15 cellular contexts compared by ENCODE assay signal in genomic region chr4:8188085-8188484, GRCh38. TPM values are rescaled to one million over a fixed set of nuclear protein-coding genes. Genes with fewer than 3 reads are reported as not detected.
A peak's percentile ranks its signal among the peaks of the same experiment; 100 is the strongest.
DNase-seq lines count a peak whose midpoint lies in the region; ATAC-seq, FAIRE-seq and TF ChIP-seq lines count a peak whose summit lies in the region.
"Had no signal": no experiment of that assay in that cellular context is flagged by ENCODE, and none has a peak within 500 bp of the region (broad histone marks: within the 10 kb centered on the region; RNA-seq: fewer than 3 reads in every experiment).

No MANE protein-coding gene starts in this region.

- H3K4me1 ChIP-seq in BE2C: peaks cover 5% of the 10 kb centered on the region
- H3K4me1 ChIP-seq in K562 (replicated peaks in 1 of 2; ENCODE audit: control insufficient read depth in 2 of 2, insufficient read depth in 2 of 2, low read length in 2 of 2): peaks cover 4 to 32% of the 10 kb centered on the region in 2 experiments; a peak in 2 of 5 replicates
- H3K4me1 ChIP-seq in mucosa of descending colon (ENCODE audit: low read depth): peaks cover 1% of the 10 kb centered on the region

- no peak for FAIRE-seq in K562 (lab: Jason Lieb, UNC)

- no peaks in the 10 kb centered on the region for H3K79me2 ChIP-seq in K562 (ENCODE audit: control insufficient read depth, insufficient read depth, low read length)

- no peaks in the 10 kb centered on the region for H3K9me3 ChIP-seq in BE2C
- no peaks in the 10 kb centered on the region for H3K9me3 ChIP-seq in K562 (replicated peaks; ENCODE audit: control insufficient read depth, insufficient read depth, low read depth, low read length)
- H3K9me3 ChIP-seq in mucosa of descending colon: no peaks in the 10 kb centered on the region

- no peak for TF ChIP-seq POLR2A in K562 (conservative IDR thresholded peaks at IDR 0.05)

- H3K9ac ChIP-seq in K562 (ENCODE audit: insufficient read depth in 1 of 2, low read depth in 2 of 2, low read length in 2 of 2): no peak overlapping the region

- no peaks in the 10 kb centered on the region for H3K9me1 ChIP-seq in K562 (ENCODE audit: control insufficient read depth, insufficient read depth, low read length)

- ATAC-seq in K562 (no peak), mucosa of descending colon (peak; percentile 15)
- ATAC-seq in stimulated activated naive CD8-positive, alpha-beta T cell treated with anti-CD3 and anti-CD28 coated beads, Interleukin-15, Interleukin-2, amounts not matched to agents 100 U/mL and 50 U/mL, for 24 hours: no peak
- ATAC-seq: CD8-positive, alpha-beta T cell; stimulated activated memory B cell treated with anti-CD40 and anti-IgM and Interleukin-4, amounts not matched to agents 10 μg/mL and 1 μg/mL and 100 μg/mL, for 72 hours had no signal

- H4K20me1 ChIP-seq in K562 (replicated peaks; ENCODE audit: control insufficient read depth, insufficient read depth, low read length): peaks cover 9% of the 10 kb centered on the region; the same call in 1 of the 2 replicates

- POLR2A ChIA-PET in K562 (lab: Yijun Ruan, JAX): interaction anchor here (0.6 to 1.0 kb wide), 2 partner anchors 8 to 433 kb away, joined by 3 read pairs; no protein-coding TSS in a partner anchor

- H3K4me3 ChIP-seq in BE2C (ENCODE audit: low read depth, low read length): no peak overlapping the region
- H3K4me3 ChIP-seq in K562: no peak overlapping the region
- no peak overlapping the region for H3K4me3 ChIP-seq in mucosa of descending colon

- no peak overlapping the region for H2AFZ ChIP-seq in K562 (ENCODE audit: low read depth, low read length)

- 15% methylated on average over 12 of the region's 12 CpGs for WGBS in K562 (ENCODE audit: insufficient coverage, low coverage, missing lambda C conversion rate)

- H3K36me3 ChIP-seq in BE2C: no peaks in the 10 kb centered on the region
- no peaks in the 10 kb centered on the region for H3K36me3 ChIP-seq in K562 (ENCODE audit: control insufficient read depth, insufficient read depth, low read length)
- no peaks in the 10 kb centered on the region for H3K36me3 ChIP-seq in mucosa of descending colon (ENCODE audit: low read depth)

- CTCF ChIA-PET in K562 (lab: Yijun Ruan, JAX; ENCODE audit: low intra/inter-chr PET ratio): no interaction called here

- DNase-seq in BE2C (no peak), HuH-7.5 (ENCODE audit: low spot score) (peak; percentile 22), K562 (ENCODE audit: extremely low read depth in 1 of 4, low spot score in 3 of 4) (no peak), mucosa of descending colon (no peak), NCI-H446 treated with DMSO at 0.1 percent for 48 hours (lab: John Stamatoyannopoulos, UW) (no peak), DMS79 treated with DMSO at 0.1 percent for 48 hours (lab: John Stamatoyannopoulos, UW) (no peak), putamen (ENCODE audit: low spot score) (no peak)
- DNase-seq in stimulated activated naive CD8-positive, alpha-beta T cell treated with anti-CD3 and anti-CD28 coated beads, Interleukin-15, Interleukin-2, amounts not matched to agents 100 U/mL and 50 U/mL, for 24 hours: no peak
- DNase-seq: activated CD8-positive, alpha-beta memory T cell treated with anti-CD3 and anti-CD28 coated beads for 24 hours; activated naive CD4-positive, alpha-beta T cell treated with Interleukin-2 at 50 U/mL for 16 hours; CD8-positive, alpha-beta T cell; midbrain; stimulated activated CD4-positive, alpha-beta T cell treated with anti-CD3 and anti-CD28 coated beads, Interleukin-2, amount 100 ng/mL, for 48 hours had no signal

- in situ Hi-C loops in K562 (cut with MboI): no loop called here

- TF ChIP-seq RAD21 in K562 (CRISPR knock-in tag; conservative IDR thresholded peaks at IDR 0.05 in 1 of 2, IDR thresholded peaks at IDR 0.05 in 1 of 2): no peak

- H3K27ac ChIP-seq in K562 (ENCODE audit: extremely low read depth, low read depth, low read length): no peak overlapping the region
- H3K27ac ChIP-seq: HL-60 had no signal

- intact Hi-C loops in K562 (cut with micrococcal nuclease) (no loop called here), mucosa of descending colon (cut with DNase I, micrococcal nuclease) (no loop called here)

- BruUV-seq in K562 (replicated peaks; lab: Mats Ljungman, UMichigan): no TSS peak

- H3K27me3 ChIP-seq in BE2C (no peaks in the 10 kb centered on the region), K562 (ENCODE audit: control insufficient read depth in 2 of 2, insufficient read depth in 2 of 2, low read length in 2 of 2) (peaks cover 5 to 57% of the 10 kb centered on the region in 2 experiments; a peak in 3 of 5 replicates)

- TF ChIP-seq EP300 in K562 (IDR thresholded peaks at IDR 0.05; ENCODE audit: low read length): no peak

- TF ChIP-seq CTCF in BE2C (IDR thresholded peaks at IDR 0.05; ENCODE audit: low read depth, low read length) (peak; percentile 4; the same call in 1 of the 2 replicates), K562 (IDR thresholded peaks at IDR 0.05 in 2 of 3, conservative IDR thresholded peaks at IDR 0.05 in 1 of 3; ENCODE audit: insufficient read depth in 2 of 3, low read depth in 1 of 3, low read length in 3 of 3) (no peak), mucosa of descending colon (IDR thresholded peaks at IDR 0.05) (no peak)

- H3K4me2 ChIP-seq in K562 (ENCODE audit: insufficient read depth, low read length): no peak overlapping the region

TF ChIP-seq in K562, 482 proteins besides CTCF, POLR2A, EP300 and RAD21:
- TF ChIP-seq ZFP36 (IDR thresholded peaks at IDR 0.05; ENCODE audit: low read depth, low read length, partially characterized antibody) (peak; percentile 24), HDAC2 (IDR thresholded peaks at IDR 0.05) (no peak), SNRNP70 (optimal IDR thresholded peaks at IDR 0.05; ENCODE audit: low read depth, low read length) (no peak), GABPB2 (CRISPR knock-in tag; conservative IDR thresholded peaks at IDR 0.05) (no peak), ZNF764 (CRISPR knock-in tag; IDR thresholded peaks at IDR 0.05; ENCODE audit: low read depth) (no peak)
TF ChIP-seq in K562: peak in this region for 1.

RNA-seq across cellular contexts. Expression of gene SH3TC1, which starts 11.0 kb away (rescaled TPM):
- polyA plus RNA-seq in BE2C (2012; ENCODE audit: insufficient read depth, insufficient read length, low read depth): 43.1 TPM
- 3.2 and 16.5 TPM in 2 replicates for total RNA-seq in K562 (2011; cell fraction: chromatin; rRNA removed; ENCODE audit: low replicate concordance)
- total RNA-seq in K562 (2011; cell fraction: nucleolus; rRNA removed): 8.8 and 11.8 TPM in 2 replicates
- total RNA-seq in K562 (2011; cell fraction: nucleoplasm; rRNA removed): 7.0 TPM in 2 replicates
- total RNA-seq in K562 (2014; rRNA removed) (1.5 and 1.7 TPM in 2 replicates), K562 (2014; rRNA removed; fragmentation: Illumina TruSeq; extraction: Trizol) (0.32 and 0.55 TPM in 2 replicates), K562 (2015; rRNA removed; fragmentation: Illumina TruSeq; extraction: Trizol) (0.41 and 0.51 TPM in 2 replicates), K562 (2021) (1.1 and 2.1 TPM in 2 replicates), mucosa of descending colon (10 to 100 TPM; 10.3 to 13.6 (median 11.7) TPM)
- polyA plus RNA-seq in K562 (2011; rRNA removed) (0.38 and 0.46 TPM in 2 replicates), K562 (2014; fragmentation: Illumina TruSeq; extraction: Trizol) (0.46 and 0.87 TPM in 2 replicates), K562 (2014; fragmentation: Nextera tagmentation; extraction: Ambion mirVana) (under 1 TPM in 1 of 2 experiments, not detected in 1; 0.04 TPM), K562 (2014; rRNA removed) (0.45 and 0.88 TPM in 2 replicates)
- polyA plus RNA-seq in K562 (2011; cell fraction: cytosol; rRNA removed): 0.44 and 0.70 TPM in 2 replicates
- polyA plus RNA-seq in K562 (2011; cell fraction: nucleus; rRNA removed): 2.6 and 3.4 TPM in 2 replicates
- polyA plus RNA-seq in K562 (2012): 1.2 and 19.6 TPM in 2 replicates
- polyA minus RNA-seq in K562 (2011; rRNA and poly(A)+ RNA removed): 0.18 and 0.45 TPM in 2 replicates
- polyA minus RNA-seq in K562 (2011; cell fraction: cytosol; rRNA and poly(A)+ RNA removed): 0.48 and 1.6 TPM in 2 replicates
- 3.6 and 4.7 TPM in 2 replicates for polyA minus RNA-seq in K562 (2011; cell fraction: nucleus; rRNA and poly(A)+ RNA removed)

RNA-seq across cellular contexts. Expression of gene ABLIM2, which starts 29.5 kb away (rescaled TPM):
- polyA plus RNA-seq in BE2C (2012; ENCODE audit: insufficient read depth, insufficient read length, low read depth): 10.1 TPM
- total RNA-seq in K562 (2011; cell fraction: chromatin; rRNA removed; ENCODE audit: low replicate concordance): not detected in 2 replicates
- total RNA-seq in K562 (2011; cell fraction: nucleolus; rRNA removed): not detected in 2 replicates
- not detected in 2 replicates for total RNA-seq in K562 (2011; cell fraction: nucleoplasm; rRNA removed)
- total RNA-seq in K562 (2014; rRNA removed): not detected in 2 replicates
- not detected in 2 replicates for total RNA-seq in K562 (2014; rRNA removed; fragmentation: Illumina TruSeq; extraction: Trizol)
- total RNA-seq in K562 (2015; rRNA removed; fragmentation: Illumina TruSeq; extraction: Trizol): not detected in 2 replicates
- not detected in 2 replicates for total RNA-seq in K562 (2021)
- polyA plus RNA-seq in K562 (2011; rRNA removed): not detected in 2 replicates
- polyA plus RNA-seq in K562 (2011; cell fraction: cytosol; rRNA removed): not detected in 2 replicates
- not detected in 2 replicates for polyA plus RNA-seq in K562 (2011; cell fraction: nucleus; rRNA removed)
- not detected in 2 replicates for polyA plus RNA-seq in K562 (2012)
- polyA plus RNA-seq in K562 (2014; fragmentation: Illumina TruSeq; extraction: Trizol): not detected in 2 replicates
- not detected for polyA plus RNA-seq in K562 (2014; fragmentation: Nextera tagmentation; extraction: Ambion mirVana)
- not detected in 2 replicates for polyA plus RNA-seq in K562 (2014; rRNA removed)
- polyA minus RNA-seq in K562 (2011; rRNA and poly(A)+ RNA removed): not detected in 2 replicates
- polyA minus RNA-seq in K562 (2011; cell fraction: cytosol; rRNA and poly(A)+ RNA removed): not detected in 2 replicates
- not detected in 2 replicates for polyA minus RNA-seq in K562 (2011; cell fraction: nucleus; rRNA and poly(A)+ RNA removed)
- 10 to 100 TPM; 15.0 to 15.8 (median 15.5) TPM for total RNA-seq in mucosa of descending colon

Comparison
In these comparisons a context has a peak if more than half of its experiments do, and no peak if none do; other contexts are left out.
1. RNA of gene ABLIM2, which starts 29.5 kb away (total RNA-seq): 15.0 to 15.8 TPM in mucosa of descending colon; not detected in K562; every median in the first group is over 10 times any median in the second.